1 cellular context compared by ENCODE assay signal in the genomic region with DNA sequence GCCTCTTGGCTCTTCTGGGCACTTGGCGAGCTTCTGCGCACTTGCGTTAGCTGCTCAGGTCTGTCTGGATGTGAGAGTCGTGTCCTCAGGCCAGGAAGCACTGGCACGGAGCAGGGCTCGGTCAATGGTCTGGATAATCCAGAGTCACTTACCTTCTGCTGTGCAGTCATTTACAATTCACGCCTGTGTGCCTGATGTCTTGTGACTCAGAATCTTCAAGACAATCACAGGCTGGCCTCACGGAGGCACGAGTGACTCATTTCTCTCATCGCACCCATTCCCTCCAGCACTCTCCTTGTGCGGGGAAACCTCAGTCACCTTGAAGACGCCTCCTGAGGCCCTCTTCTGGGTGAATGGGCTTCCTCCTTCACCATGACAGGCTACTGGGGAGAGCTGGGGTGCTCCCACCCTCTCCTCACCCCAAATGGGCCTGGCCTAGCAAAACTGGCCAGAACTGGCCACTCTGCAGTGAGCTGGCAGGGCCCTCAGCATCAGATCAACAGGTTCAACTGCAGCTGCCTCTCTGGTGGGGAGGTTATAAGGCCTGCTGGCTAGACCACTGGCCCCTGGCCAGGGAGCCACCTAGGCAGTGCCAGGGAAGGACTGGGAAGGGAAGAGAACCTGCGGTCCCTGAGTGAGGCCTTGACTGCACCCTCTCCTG.
TF ChIP-seq lines count a peak whose summit lies in the region.

No MANE protein-coding gene starts in this region.

TF ChIP-seq in neural cell, 6 proteins besides CTCF, POLR2A, EP300 and RAD21:
- TF ChIP-seq, protein P1, sequence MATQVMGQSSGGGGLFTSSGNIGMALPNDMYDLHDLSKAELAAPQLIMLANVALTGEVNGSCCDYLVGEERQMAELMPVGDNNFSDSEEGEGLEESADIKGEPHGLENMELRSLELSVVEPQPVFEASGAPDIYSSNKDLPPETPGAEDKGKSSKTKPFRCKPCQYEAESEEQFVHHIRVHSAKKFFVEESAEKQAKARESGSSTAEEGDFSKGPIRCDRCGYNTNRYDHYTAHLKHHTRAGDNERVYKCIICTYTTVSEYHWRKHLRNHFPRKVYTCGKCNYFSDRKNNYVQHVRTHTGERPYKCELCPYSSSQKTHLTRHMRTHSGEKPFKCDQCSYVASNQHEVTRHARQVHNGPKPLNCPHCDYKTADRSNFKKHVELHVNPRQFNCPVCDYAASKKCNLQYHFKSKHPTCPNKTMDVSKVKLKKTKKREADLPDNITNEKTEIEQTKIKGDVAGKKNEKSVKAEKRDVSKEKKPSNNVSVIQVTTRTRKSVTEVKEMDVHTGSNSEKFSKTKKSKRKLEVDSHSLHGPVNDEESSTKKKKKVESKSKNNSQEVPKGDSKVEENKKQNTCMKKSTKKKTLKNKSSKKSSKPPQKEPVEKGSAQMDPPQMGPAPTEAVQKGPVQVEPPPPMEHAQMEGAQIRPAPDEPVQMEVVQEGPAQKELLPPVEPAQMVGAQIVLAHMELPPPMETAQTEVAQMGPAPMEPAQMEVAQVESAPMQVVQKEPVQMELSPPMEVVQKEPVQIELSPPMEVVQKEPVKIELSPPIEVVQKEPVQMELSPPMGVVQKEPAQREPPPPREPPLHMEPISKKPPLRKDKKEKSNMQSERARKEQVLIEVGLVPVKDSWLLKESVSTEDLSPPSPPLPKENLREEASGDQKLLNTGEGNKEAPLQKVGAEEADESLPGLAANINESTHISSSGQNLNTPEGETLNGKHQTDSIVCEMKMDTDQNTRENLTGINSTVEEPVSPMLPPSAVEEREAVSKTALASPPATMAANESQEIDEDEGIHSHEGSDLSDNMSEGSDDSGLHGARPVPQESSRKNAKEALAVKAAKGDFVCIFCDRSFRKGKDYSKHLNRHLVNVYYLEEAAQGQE (IDR thresholded peaks at IDR 0.05; ENCODE audit: borderline replicate concordance) = no peak
- TF ChIP-seq TAF1 (IDR thresholded peaks at IDR 0.05; ENCODE audit: low read depth) = no peak
- no peak for TF ChIP-seq EZH2 (IDR thresholded peaks at IDR 0.05; ENCODE audit: borderline replicate concordance, insufficient read depth, low read length, poor library complexity, severe bottlenecking)
- no peak for TF ChIP-seq SMC3 (conservative IDR thresholded peaks at IDR 0.05; ENCODE audit: poor library complexity)
- no peak for TF ChIP-seq MXI1 (conservative IDR thresholded peaks at IDR 0.05; ENCODE audit: poor library complexity, severe bottlenecking)
- no peak for TF ChIP-seq POLR2AphosphoS5 (IDR thresholded peaks at IDR 0.05)
